ENCODE assay signal across 10 cellular contexts in genomic region chr19:50453243-50453642, GRCh38. TPM values are rescaled to one million over a fixed set of nuclear protein-coding genes. Genes with fewer than 3 reads are reported as not detected.
"Had no signal": no experiment of that assay in that cellular context is flagged by ENCODE, and none has a peak within 500 bp of the region (broad histone marks: within the 10 kb centered on the region; RNA-seq: fewer than 3 reads in every experiment).

No MANE protein-coding gene starts in this region.

- H3K27ac ChIP-seq: GM23248, KMS-11 had no signal

- H3K4me3 ChIP-seq: GM23248 had no signal

- H3K4me3 Mint-ChIP-seq: H9 had no signal

- H2AFZ ChIP-seq: GM23248 had no signal

- H3K27ac Mint-ChIP-seq: H9 had no signal

- H3K9ac ChIP-seq: GM23248, KMS-11 had no signal

- DNase-seq: GM23248, GOT3, HCEC 1CT, IMR-90, KBM-7 had no signal

- H3K4me2 ChIP-seq: KMS-11 had no signal

- FAIRE-seq: H54, HTR-8/SVneo had no signal

RNA-seq across cellular contexts. Expression of gene MYBPC2, which starts 20.6 kb away (rescaled TPM):
- total RNA-seq: GM23248, HT-29, IMR-90 had no signal
- polyA plus RNA-seq: GM23248, IMR-90 had no signal

RNA-seq across cellular contexts. Expression of gene GARIN5A, which starts 23.4 kb away (rescaled TPM):
- total RNA-seq: GM23248, IMR-90 had no signal

RNA-seq across cellular contexts. Expression of gene SPIB, which starts 34.5 kb away (rescaled TPM):
- total RNA-seq: GM23248, HT-29, IMR-90 had no signal
- polyA plus RNA-seq: GM23248, IMR-90 had no signal
